Comparison of ENCODE assay signal across 8 cellular contexts in genomic region chr5:157312492-157312891, GRCh38. TPM values are rescaled to one million over a fixed set of nuclear protein-coding genes. Genes with fewer than 3 reads are reported as not detected.
DNase-seq lines count a peak whose midpoint lies in the region; ATAC-seq and TF ChIP-seq lines count a peak whose summit lies in the region.

No MANE protein-coding gene starts in this region.

- H3K36me3 ChIP-seq in DOHH2 (ENCODE audit: control insufficient read depth, low read length): peaks cover 85% of the 10 kb centered on the region
- H3K36me3 ChIP-seq in vagina: no peaks in the 10 kb centered on the region

- peak; percentile 23 for DNase-seq in SHP77 treated with DMSO at 0.1 percent for 48 hours (lab: John Stamatoyannopoulos, UW)
- peak; percentile 71 for DNase-seq in activated naive CD4-positive, alpha-beta T cell treated with Interleukin-2 at 50 U/mL for 16 hours
- peak; percentile 48 for DNase-seq in glutamatergic neuron
- peak; percentile 18 for DNase-seq in skeletal muscle cell (ENCODE audit: low read depth)
- no peak for DNase-seq in vagina (ENCODE audit: extremely low spot score in 2 of 2)

- H3K4me2 ChIP-seq in DOHH2 (ENCODE audit: low read length): no peak overlapping the region

- no peaks in the 10 kb centered on the region for H3K9me3 Mint-ChIP-seq in glutamatergic neuron (ENCODE audit: unreplicated experiment)

- no peaks in the 10 kb centered on the region for H3K27me3 ChIP-seq in DOHH2 (ENCODE audit: control insufficient read depth, low read length)
- no peaks in the 10 kb centered on the region for H3K27me3 ChIP-seq in vagina

- no peak overlapping the region for H3K27ac ChIP-seq in DOHH2 (ENCODE audit: low read depth, low read length)
- H3K27ac ChIP-seq in vagina: no peak overlapping the region

- no peak overlapping the region for H3K4me3 Mint-ChIP-seq in glutamatergic neuron (ENCODE audit: unreplicated experiment)

- no peaks in the 10 kb centered on the region for H4K20me1 ChIP-seq in DOHH2 (ENCODE audit: control insufficient read depth, insufficient read depth, low read depth, low read length)

- no peaks in the 10 kb centered on the region for H3K79me2 ChIP-seq in DOHH2 (ENCODE audit: control insufficient read depth, low read length)

- no peak overlapping the region for H3K4me3 ChIP-seq in DOHH2 (ENCODE audit: low read length)
- no peak overlapping the region for H3K4me3 ChIP-seq in skeletal muscle cell (ENCODE audit: low read depth, low read length)
- no peak overlapping the region for H3K4me3 ChIP-seq in vagina

- TF ChIP-seq CTCF in DOHH2 (IDR thresholded peaks at IDR 0.05; ENCODE audit: low read depth, low read length, poor library complexity, severe bottlenecking) (peak; percentile 80), glutamatergic neuron (IDR thresholded peaks at IDR 0.05; ENCODE audit: partially characterized antibody, unreplicated experiment) (peak; percentile 45), vagina (IDR thresholded peaks at IDR 0.05) (no peak)

- no peak for TF ChIP-seq POLR2A in vagina (IDR thresholded peaks at IDR 0.05)

- ATAC-seq in GM19463 (IDR thresholded peaks at IDR 0.05; ENCODE audit: unreplicated experiment): peak; percentile 85
- peak; percentile 90 for ATAC-seq in HG03565 (IDR thresholded peaks at IDR 0.05; ENCODE audit: unreplicated experiment)

- no peaks in the 10 kb centered on the region for H3K27me3 Mint-ChIP-seq in glutamatergic neuron (ENCODE audit: unreplicated experiment)

- no peaks in the 10 kb centered on the region for H3K4me1 Mint-ChIP-seq in glutamatergic neuron (ENCODE audit: low read depth, unreplicated experiment)

- H3K9me3 ChIP-seq in DOHH2 (ENCODE audit: control insufficient read depth, insufficient read depth, low read length) (no peaks in the 10 kb centered on the region), vagina (no peaks in the 10 kb centered on the region)

- H3K27ac Mint-ChIP-seq in glutamatergic neuron (ENCODE audit: unreplicated experiment): no peak overlapping the region

- H3K36me3 Mint-ChIP-seq in glutamatergic neuron (ENCODE audit: unreplicated experiment): no peaks in the 10 kb centered on the region

- intact Hi-C loops in vagina (cut with DNase I): no loop called here

- H3K4me1 ChIP-seq in DOHH2 (ENCODE audit: control insufficient read depth, low read length) (0 out of 2 replicates have a peak, but pooled peaks cover 3% of the 10 kb centered on the region), vagina (no peaks in the 10 kb centered on the region)

- 0 out of 2 replicates have a peak, but pooled peaks cover 4% of the 10 kb centered on the region for H3F3A ChIP-seq in DOHH2 (ENCODE audit: control insufficient read depth, insufficient read depth)

- no peaks in the 10 kb centered on the region for H3K9me2 ChIP-seq in DOHH2 (replicated peaks; ENCODE audit: control insufficient read depth, low read length)

RNA-seq across cellular contexts. Expression of gene CYFIP2, which starts 46.6 kb away (rescaled TPM):
- 120 TPM for total RNA-seq in glutamatergic neuron (ENCODE audit: unreplicated experiment)
- 27.7 TPM for total RNA-seq in vagina

Comparison
In these comparisons a context has a peak if more than half of its experiments do, and no peak if none do; other contexts are left out.
1. CTCF ChIP-seq: peak in DOHH2 (single experiment) and glutamatergic neuron (single experiment); none in vagina (0 of 3).
2. DNase-seq: peak in SHP77 treated with DMSO at 0.1 percent for 48 hours (single experiment), activated naive CD4-positive, alpha-beta T cell treated with Interleukin-2 at 50 U/mL for 16 hours (single experiment), glutamatergic neuron (single experiment) and skeletal muscle cell (single experiment); none in vagina (0 of 2).